1 cellular context compared by ENCODE assay signal in the genomic region with DNA sequence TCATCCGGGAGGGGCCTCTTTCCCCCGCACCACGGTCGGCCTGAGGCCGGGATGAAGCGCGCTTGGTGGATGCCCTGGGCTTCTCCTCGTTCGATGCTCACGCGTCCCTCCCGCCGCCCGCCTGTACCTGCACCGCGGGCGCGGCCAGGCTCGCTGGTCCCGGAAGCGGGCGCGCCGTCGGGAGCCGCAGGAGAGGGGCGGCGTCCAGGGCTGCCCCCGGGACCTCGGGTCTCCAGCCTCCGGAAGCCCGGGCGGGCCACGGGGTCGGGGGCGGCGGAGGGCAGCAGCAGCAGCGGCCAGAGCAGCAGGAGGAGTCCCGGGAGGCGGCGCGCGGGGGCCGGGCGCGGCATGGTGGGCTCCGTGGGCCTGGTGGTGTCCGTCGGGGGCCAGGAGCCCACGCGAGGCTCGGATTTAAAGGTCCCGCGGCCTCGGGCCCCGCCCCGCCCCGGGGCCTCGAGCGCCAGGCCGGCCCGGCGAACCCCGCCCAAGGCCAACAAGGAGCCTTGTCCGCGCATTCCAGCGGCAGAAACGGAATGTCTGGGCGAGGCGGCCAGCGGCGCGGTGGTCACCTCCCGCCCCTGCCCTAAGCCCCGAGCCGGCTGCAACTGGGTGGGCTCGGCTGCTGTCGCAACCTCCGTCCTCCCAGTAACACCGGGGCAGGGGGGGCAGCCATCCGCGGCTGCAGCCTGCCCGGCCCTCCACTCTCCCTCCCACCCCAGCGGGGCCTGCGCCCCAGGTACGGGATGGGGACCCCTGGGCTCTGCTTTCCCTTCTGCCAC.
TF ChIP-seq lines count a peak whose summit lies in the region.

A gene with protein sequence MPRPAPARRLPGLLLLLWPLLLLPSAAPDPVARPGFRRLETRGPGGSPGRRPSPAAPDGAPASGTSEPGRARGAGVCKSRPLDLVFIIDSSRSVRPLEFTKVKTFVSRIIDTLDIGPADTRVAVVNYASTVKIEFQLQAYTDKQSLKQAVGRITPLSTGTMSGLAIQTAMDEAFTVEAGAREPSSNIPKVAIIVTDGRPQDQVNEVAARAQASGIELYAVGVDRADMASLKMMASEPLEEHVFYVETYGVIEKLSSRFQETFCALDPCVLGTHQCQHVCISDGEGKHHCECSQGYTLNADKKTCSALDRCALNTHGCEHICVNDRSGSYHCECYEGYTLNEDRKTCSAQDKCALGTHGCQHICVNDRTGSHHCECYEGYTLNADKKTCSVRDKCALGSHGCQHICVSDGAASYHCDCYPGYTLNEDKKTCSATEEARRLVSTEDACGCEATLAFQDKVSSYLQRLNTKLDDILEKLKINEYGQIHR (minus strand): TSS at position 387 of the 779 bp plus-strand sequence. CDS start 37 bp downstream, at position 350.

TF ChIP-seq in HepG2, 621 proteins besides CTCF, POLR2A, EP300 and RAD21 (continued from another document and continues in another):
- peak; percentile 76; the same call in 1 of the 2 replicates for TF ChIP-seq SSRP1 (CRISPR knock-in tag; IDR thresholded peaks at IDR 0.05)
- TF ChIP-seq, protein P1, sequence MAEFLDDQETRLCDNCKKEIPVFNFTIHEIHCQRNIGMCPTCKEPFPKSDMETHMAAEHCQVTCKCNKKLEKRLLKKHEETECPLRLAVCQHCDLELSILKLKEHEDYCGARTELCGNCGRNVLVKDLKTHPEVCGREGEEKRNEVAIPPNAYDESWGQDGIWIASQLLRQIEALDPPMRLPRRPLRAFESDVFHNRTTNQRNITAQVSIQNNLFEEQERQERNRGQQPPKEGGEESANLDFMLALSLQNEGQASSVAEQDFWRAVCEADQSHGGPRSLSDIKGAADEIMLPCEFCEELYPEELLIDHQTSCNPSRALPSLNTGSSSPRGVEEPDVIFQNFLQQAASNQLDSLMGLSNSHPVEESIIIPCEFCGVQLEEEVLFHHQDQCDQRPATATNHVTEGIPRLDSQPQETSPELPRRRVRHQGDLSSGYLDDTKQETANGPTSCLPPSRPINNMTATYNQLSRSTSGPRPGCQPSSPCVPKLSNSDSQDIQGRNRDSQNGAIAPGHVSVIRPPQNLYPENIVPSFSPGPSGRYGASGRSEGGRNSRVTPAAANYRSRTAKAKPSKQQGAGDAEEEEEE (CRISPR knock-in tag; IDR thresholded peaks at IDR 0.05; ENCODE audit: borderline replicate concordance), result no peak
- TF ChIP-seq ZNF629 (CRISPR knock-in tag; conservative IDR thresholded peaks at IDR 0.05), result no peak
- no peak for TF ChIP-seq CENPX (CRISPR knock-in tag; IDR thresholded peaks at IDR 0.05)
- TF ChIP-seq MED13 (CRISPR knock-in tag; IDR thresholded peaks at IDR 0.05), result no peak
- peak; percentile 38 for TF ChIP-seq SAP130 (CRISPR knock-in tag; IDR thresholded peaks at IDR 0.05; ENCODE audit: low read depth)
- TF ChIP-seq ZNF589 (CRISPR knock-in tag; conservative IDR thresholded peaks at IDR 0.05), result peak; percentile 75
- TF ChIP-seq SRF (IDR thresholded peaks at IDR 0.05; ENCODE audit: low read depth, low read length), result no peak
- TF ChIP-seq HNRNPL (IDR thresholded peaks at IDR 0.05; ENCODE audit: low read depth, low read length), result 0 out of 2 replicates have a peak, but pooled peaks have one; percentile 20
- TF ChIP-seq HOXA9 (CRISPR knock-in tag; IDR thresholded peaks at IDR 0.05; ENCODE audit: borderline replicate concordance), result peak; percentile 34; the same call in 1 of the 2 replicates
- no peak for TF ChIP-seq RAD51 (IDR thresholded peaks at IDR 0.05; ENCODE audit: borderline replicate concordance)
- TF ChIP-seq ZNF790 (CRISPR knock-in tag; IDR thresholded peaks at IDR 0.05; ENCODE audit: borderline replicate concordance), result 0 out of 2 replicates have a peak, but pooled peaks have one; percentile 21
- TF ChIP-seq TBX2 (CRISPR knock-in tag; IDR thresholded peaks at IDR 0.05; ENCODE audit: borderline replicate concordance), result peak; percentile 9; the same call in 1 of the 2 replicates
- TF ChIP-seq ZNF335 (CRISPR knock-in tag; IDR thresholded peaks at IDR 0.05), result no peak
- peak; percentile 25; the same call in 1 of the 2 replicates for TF ChIP-seq HES4 (CRISPR knock-in tag; IDR thresholded peaks at IDR 0.05; ENCODE audit: borderline replicate concordance)
- no peak for TF ChIP-seq LCORL (IDR thresholded peaks at IDR 0.05)
- TF ChIP-seq LCORL (CRISPR knock-in tag; IDR thresholded peaks at IDR 0.05), result peak; percentile 83
- no peak for TF ChIP-seq ZFP36 (IDR thresholded peaks at IDR 0.05; ENCODE audit: borderline replicate concordance, low read depth, low read length, partially characterized antibody)
- TF ChIP-seq NFE2 (CRISPR knock-in tag; IDR thresholded peaks at IDR 0.05), result no peak
- peak; percentile 79 for TF ChIP-seq ZFX (CRISPR knock-in tag; IDR thresholded peaks at IDR 0.05; ENCODE audit: low read depth)
- TF ChIP-seq, protein P2, sequence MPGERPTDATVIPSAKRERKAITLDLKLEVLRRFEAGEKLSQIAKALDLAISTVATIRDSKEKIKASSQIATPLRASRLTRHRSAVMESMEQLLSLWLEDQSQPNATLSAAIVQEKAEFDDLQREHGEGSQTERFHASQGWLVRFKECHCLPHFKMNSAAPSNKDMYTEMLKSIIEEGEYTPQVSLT (CRISPR knock-in tag; IDR thresholded peaks at IDR 0.05; ENCODE audit: borderline replicate concordance, low read depth), result no peak; the same call in 1 of the 2 replicates
- TF ChIP-seq, protein P3, sequence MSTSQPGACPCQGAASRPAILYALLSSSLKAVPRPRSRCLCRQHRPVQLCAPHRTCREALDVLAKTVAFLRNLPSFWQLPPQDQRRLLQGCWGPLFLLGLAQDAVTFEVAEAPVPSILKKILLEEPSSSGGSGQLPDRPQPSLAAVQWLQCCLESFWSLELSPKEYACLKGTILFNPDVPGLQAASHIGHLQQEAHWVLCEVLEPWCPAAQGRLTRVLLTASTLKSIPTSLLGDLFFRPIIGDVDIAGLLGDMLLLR (CRISPR knock-in tag; IDR thresholded peaks at IDR 0.05), result 0 out of 2 replicates have a peak, but pooled peaks have one; percentile 23
- TF ChIP-seq, protein P4, sequence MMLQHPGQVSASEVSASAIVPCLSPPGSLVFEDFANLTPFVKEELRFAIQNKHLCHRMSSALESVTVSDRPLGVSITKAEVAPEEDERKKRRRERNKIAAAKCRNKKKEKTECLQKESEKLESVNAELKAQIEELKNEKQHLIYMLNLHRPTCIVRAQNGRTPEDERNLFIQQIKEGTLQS (CRISPR knock-in tag; IDR thresholded peaks at IDR 0.05), result 0 out of 2 replicates have a peak, but pooled peaks have one; percentile 6
- TF ChIP-seq POLR2AphosphoS5 (IDR thresholded peaks at IDR 0.05; ENCODE audit: low read depth, low read length), result peak; percentile 17; the same call in 1 of the 2 replicates
- TF ChIP-seq HOXA3 (CRISPR knock-in tag; IDR thresholded peaks at IDR 0.05), result peak; percentile 71
- TF ChIP-seq TARDBP (CRISPR knock-in tag; IDR thresholded peaks at IDR 0.05), result peak; percentile 15; the same call in 1 of the 2 replicates
- TF ChIP-seq ZSCAN29 (CRISPR knock-in tag; conservative IDR thresholded peaks at IDR 0.05), result no peak; the same call in 1 of the 2 replicates
- peak; percentile 57 for TF ChIP-seq AGO2 (optimal IDR thresholded peaks at IDR 0.05; ENCODE audit: low read depth, low read length)
- 0 out of 2 replicates have a peak, but pooled peaks have one; percentile 31 for TF ChIP-seq SP2 (CRISPR knock-in tag; IDR thresholded peaks at IDR 0.05)
- peak; percentile 55; the same call in 1 of the 2 replicates for TF ChIP-seq ZNF232 (CRISPR knock-in tag; IDR thresholded peaks at IDR 0.05; ENCODE audit: borderline replicate concordance)
- TF ChIP-seq, protein P5, sequence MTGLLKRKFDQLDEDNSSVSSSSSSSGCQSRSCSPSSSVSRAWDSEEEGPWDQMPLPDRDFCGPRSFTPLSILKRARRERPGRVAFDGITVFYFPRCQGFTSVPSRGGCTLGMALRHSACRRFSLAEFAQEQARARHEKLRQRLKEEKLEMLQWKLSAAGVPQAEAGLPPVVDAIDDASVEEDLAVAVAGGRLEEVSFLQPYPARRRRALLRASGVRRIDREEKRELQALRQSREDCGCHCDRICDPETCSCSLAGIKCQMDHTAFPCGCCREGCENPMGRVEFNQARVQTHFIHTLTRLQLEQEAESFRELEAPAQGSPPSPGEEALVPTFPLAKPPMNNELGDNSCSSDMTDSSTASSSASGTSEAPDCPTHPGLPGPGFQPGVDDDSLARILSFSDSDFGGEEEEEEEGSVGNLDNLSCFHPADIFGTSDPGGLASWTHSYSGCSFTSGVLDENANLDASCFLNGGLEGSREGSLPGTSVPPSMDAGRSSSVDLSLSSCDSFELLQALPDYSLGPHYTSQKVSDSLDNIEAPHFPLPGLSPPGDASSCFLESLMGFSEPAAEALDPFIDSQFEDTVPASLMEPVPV (CRISPR knock-in tag; IDR thresholded peaks at IDR 0.05), result peak; percentile 77
- no peak for TF ChIP-seq ZNF652 (CRISPR knock-in tag; IDR thresholded peaks at IDR 0.05; ENCODE audit: borderline replicate concordance, low read depth)
- TF ChIP-seq ZNF891 (CRISPR knock-in tag; IDR thresholded peaks at IDR 0.05), result peak; percentile 89; the same call in 1 of the 2 replicates
- TF ChIP-seq NFYC (CRISPR knock-in tag; IDR thresholded peaks at IDR 0.05), result no peak
- peak; percentile 36; the same call in 1 of the 2 replicates for TF ChIP-seq ZNF780A (CRISPR knock-in tag; IDR thresholded peaks at IDR 0.05)
- no peak for TF ChIP-seq ELF1 (CRISPR knock-in tag; IDR thresholded peaks at IDR 0.05)
- TF ChIP-seq, protein P6, sequence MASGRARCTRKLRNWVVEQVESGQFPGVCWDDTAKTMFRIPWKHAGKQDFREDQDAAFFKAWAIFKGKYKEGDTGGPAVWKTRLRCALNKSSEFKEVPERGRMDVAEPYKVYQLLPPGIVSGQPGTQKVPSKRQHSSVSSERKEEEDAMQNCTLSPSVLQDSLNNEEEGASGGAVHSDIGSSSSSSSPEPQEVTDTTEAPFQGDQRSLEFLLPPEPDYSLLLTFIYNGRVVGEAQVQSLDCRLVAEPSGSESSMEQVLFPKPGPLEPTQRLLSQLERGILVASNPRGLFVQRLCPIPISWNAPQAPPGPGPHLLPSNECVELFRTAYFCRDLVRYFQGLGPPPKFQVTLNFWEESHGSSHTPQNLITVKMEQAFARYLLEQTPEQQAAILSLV (CRISPR knock-in tag; IDR thresholded peaks at IDR 0.05; ENCODE audit: borderline replicate concordance), result peak; percentile 56; the same call in 1 of the 2 replicates
- no peak for TF ChIP-seq ZBTB20 (CRISPR knock-in tag; IDR thresholded peaks at IDR 0.05; ENCODE audit: borderline replicate concordance, low read depth)
- TF ChIP-seq, protein P7, sequence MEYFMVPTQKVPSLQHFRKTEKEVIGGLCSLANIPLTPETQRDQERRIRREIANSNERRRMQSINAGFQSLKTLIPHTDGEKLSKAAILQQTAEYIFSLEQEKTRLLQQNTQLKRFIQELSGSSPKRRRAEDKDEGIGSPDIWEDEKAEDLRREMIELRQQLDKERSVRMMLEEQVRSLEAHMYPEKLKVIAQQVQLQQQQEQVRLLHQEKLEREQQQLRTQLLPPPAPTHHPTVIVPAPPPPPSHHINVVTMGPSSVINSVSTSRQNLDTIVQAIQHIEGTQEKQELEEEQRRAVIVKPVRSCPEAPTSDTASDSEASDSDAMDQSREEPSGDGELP (IDR thresholded peaks at IDR 0.05; ENCODE audit: borderline replicate concordance, low read depth), result no peak
- no peak for TF ChIP-seq ZNF160 (CRISPR knock-in tag; IDR thresholded peaks at IDR 0.05)
- no peak for TF ChIP-seq CENPT (CRISPR knock-in tag; IDR thresholded peaks at IDR 0.05; ENCODE audit: low read depth)
- no peak for TF ChIP-seq NFIB (CRISPR knock-in tag; IDR thresholded peaks at IDR 0.05; ENCODE audit: borderline replicate concordance)
- peak; percentile 70; the same call in 1 of the 2 replicates for TF ChIP-seq SRY (CRISPR knock-in tag; IDR thresholded peaks at IDR 0.05)
- peak; percentile 52; the same call in 1 of the 2 replicates for TF ChIP-seq ZFP82 (CRISPR knock-in tag; IDR thresholded peaks at IDR 0.05; ENCODE audit: borderline replicate concordance)
- peak; percentile 73; the same call in 1 of the 2 replicates for TF ChIP-seq ZNF329 (CRISPR knock-in tag; IDR thresholded peaks at IDR 0.05; ENCODE audit: low read depth)
- 0 out of 2 replicates have a peak, but pooled peaks have one; percentile 1 for TF ChIP-seq ZNF598 (CRISPR knock-in tag; IDR thresholded peaks at IDR 0.05; ENCODE audit: borderline replicate concordance)
- TF ChIP-seq ZMYM4 (CRISPR knock-in tag; IDR thresholded peaks at IDR 0.05), result peak; percentile 75
- TF ChIP-seq ZNF34 (CRISPR knock-in tag; IDR thresholded peaks at IDR 0.05; ENCODE audit: borderline replicate concordance), result peak; percentile 66; the same call in 1 of the 2 replicates
- TF ChIP-seq ZNF138 (CRISPR knock-in tag; IDR thresholded peaks at IDR 0.05; ENCODE audit: low read depth), result no peak
- TF ChIP-seq MTF2 (CRISPR knock-in tag; IDR thresholded peaks at IDR 0.05; ENCODE audit: borderline replicate concordance), result peak; percentile 33; the same call in 1 of the 2 replicates
- TF ChIP-seq ZSCAN31 (CRISPR knock-in tag; IDR thresholded peaks at IDR 0.05; ENCODE audit: low read depth), result peak; percentile 88
- TF ChIP-seq IKZF4 (CRISPR knock-in tag; IDR thresholded peaks at IDR 0.05; ENCODE audit: borderline replicate concordance, low read depth, not compliant biosample characterization), result peak; percentile 77
- TF ChIP-seq, protein P8, sequence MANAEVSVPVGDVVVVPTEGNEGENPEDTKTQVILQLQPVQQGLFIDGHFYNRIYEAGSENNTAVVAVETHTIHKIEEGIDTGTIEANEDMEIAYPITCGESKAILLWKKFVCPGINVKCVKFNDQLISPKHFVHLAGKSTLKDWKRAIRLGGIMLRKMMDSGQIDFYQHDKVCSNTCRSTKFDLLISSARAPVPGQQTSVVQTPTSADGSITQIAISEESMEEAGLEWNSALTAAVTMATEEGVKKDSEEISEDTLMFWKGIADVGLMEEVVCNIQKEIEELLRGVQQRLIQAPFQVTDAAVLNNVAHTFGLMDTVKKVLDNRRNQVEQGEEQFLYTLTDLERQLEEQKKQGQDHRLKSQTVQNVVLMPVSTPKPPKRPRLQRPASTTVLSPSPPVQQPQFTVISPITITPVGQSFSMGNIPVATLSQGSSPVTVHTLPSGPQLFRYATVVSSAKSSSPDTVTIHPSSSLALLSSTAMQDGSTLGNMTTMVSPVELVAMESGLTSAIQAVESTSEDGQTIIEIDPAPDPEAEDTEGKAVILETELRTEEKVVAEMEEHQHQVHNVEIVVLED (CRISPR knock-in tag; IDR thresholded peaks at IDR 0.05; ENCODE audit: borderline replicate concordance), result peak; percentile 27; the same call in 1 of the 2 replicates
- no peak for TF ChIP-seq HNRNPUL1 (IDR thresholded peaks at IDR 0.05; ENCODE audit: low read depth, low read length)
- peak; percentile 61 for TF ChIP-seq CEBPG (CRISPR knock-in tag; IDR thresholded peaks at IDR 0.05)
- TF ChIP-seq, protein P9, sequence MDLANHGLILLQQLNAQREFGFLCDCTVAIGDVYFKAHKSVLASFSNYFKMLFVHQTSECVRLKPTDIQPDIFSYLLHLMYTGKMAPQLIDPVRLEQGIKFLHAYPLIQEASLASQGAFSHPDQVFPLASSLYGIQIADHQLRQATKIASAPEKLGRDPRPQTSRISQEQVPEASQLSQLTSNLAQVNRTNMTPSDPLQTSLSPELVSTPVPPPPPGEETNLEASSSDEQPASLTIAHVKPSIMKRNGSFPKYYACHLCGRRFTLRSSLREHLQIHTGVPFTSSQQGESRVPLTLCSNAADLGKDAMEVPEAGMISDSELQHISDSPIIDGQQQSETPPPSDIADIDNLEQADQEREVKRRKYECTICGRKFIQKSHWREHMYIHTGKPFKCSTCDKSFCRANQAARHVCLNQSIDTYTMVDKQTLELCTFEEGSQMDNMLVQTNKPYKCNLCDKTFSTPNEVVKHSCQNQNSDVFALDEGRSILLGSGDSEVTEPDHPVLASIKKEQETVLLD (CRISPR knock-in tag; IDR thresholded peaks at IDR 0.05; ENCODE audit: low read depth), result peak; percentile 67
